In the genomic region with DNA sequence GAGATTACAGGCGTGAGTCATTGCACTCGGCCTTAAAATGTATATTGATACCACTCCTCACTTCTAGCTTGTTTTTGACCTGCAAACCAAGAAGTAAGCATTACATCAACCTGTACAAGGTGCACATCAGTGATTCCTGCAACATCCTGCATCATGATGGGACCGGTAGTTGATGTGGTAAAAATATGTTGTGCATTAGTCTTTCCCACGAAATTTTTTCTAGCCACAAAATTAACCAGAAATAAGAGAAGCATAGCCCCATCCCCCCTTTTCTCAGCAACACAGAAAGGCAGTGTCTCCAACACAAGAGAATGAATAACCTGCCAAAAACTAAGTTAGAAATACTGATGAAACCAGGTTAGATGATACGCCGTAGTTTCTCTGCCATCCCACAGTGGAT, we compare ENCODE assay signal across 23 cellular contexts. TPM values are rescaled to one million over a fixed set of nuclear protein-coding genes. Genes with fewer than 3 reads are reported as not detected.
DNase-seq lines count a peak whose midpoint lies in the region; ATAC-seq and TF ChIP-seq lines count a peak whose summit lies in the region.
"Had no signal": no experiment of that assay in that cellular context is flagged by ENCODE, and none has a peak within 500 bp of the region (broad histone marks: within the 10 kb centered on the region; RNA-seq: fewer than 3 reads in every experiment).

No MANE protein-coding gene starts in this region.

- TF ChIP-seq POLR2A in spleen (IDR thresholded peaks at IDR 0.05), result no peak

- H3K27me3 ChIP-seq in spleen (replicated peaks in 1 of 7), result no peaks in the 10 kb centered on the region
- H3K27me3 ChIP-seq: Peyer's patch, SJSA1 had no signal

- H3K4me1 Mint-ChIP-seq in activated naive CD4-positive, alpha-beta T cell treated with anti-CD3 and anti-CD28 coated beads for 36 hours (ENCODE audit: low read depth), result peaks cover 50% of the 10 kb centered on the region
- peaks cover 25% of the 10 kb centered on the region for H3K4me1 Mint-ChIP-seq in activated T-helper 17 cell treated with anti-CD3 and anti-CD28 coated beads, Interleukin-2, amount 50 U/mL, for 72 hours

- peak; percentile 16 for ATAC-seq in activated T-helper 17 cell treated with anti-CD3 and anti-CD28 coated beads, Interleukin-2, amount 50 U/mL, for 72 hours (replicated peaks)
- ATAC-seq in stimulated activated naive CD8-positive, alpha-beta T cell treated with anti-CD3 and anti-CD28 coated beads, Interleukin-15, Interleukin-2, amounts not matched to agents 100 U/mL and 50 U/mL, for 24 hours, result no peak
- ATAC-seq: naive thymus-derived CD8-positive, alpha-beta T cell had no signal

- H3K9me3 Mint-ChIP-seq in activated naive CD4-positive, alpha-beta T cell treated with anti-CD3 and anti-CD28 coated beads for 36 hours, result peaks cover 5% of the 10 kb centered on the region
- H3K9me3 Mint-ChIP-seq in activated T-helper 17 cell treated with anti-CD3 and anti-CD28 coated beads, Interleukin-2, amount 50 U/mL, for 72 hours, result no peaks in the 10 kb centered on the region

- intact Hi-C loops in activated naive CD4-positive, alpha-beta T cell treated with anti-CD3 and anti-CD28 coated beads for 36 hours (cut with micrococcal nuclease), result no loop called here
- intact Hi-C loops in spleen (cut with DNase I; ENCODE audit: low total_unique reads), result no loop called here

- H3K9me3 ChIP-seq in spleen, result no peaks in the 10 kb centered on the region
- H3K9me3 ChIP-seq: Peyer's patch, SJSA1 had no signal

- H3K36me3 Mint-ChIP-seq in activated naive CD4-positive, alpha-beta T cell treated with anti-CD3 and anti-CD28 coated beads for 36 hours (ENCODE audit: low read depth), result peaks cover 5% of the 10 kb centered on the region
- no peaks in the 10 kb centered on the region for H3K36me3 Mint-ChIP-seq in activated T-helper 17 cell treated with anti-CD3 and anti-CD28 coated beads, Interleukin-2, amount 50 U/mL, for 72 hours (ENCODE audit: low read depth)
- H3K36me3 Mint-ChIP-seq: naive thymus-derived CD8-positive, alpha-beta T cell had no signal

- H3K4me3 Mint-ChIP-seq in activated naive CD4-positive, alpha-beta T cell treated with anti-CD3 and anti-CD28 coated beads for 36 hours, result no peak overlapping the region
- H3K4me3 Mint-ChIP-seq in activated T-helper 17 cell treated with anti-CD3 and anti-CD28 coated beads, Interleukin-2, amount 50 U/mL, for 72 hours, result peak overlapping the region; percentile 28
- H3K4me3 Mint-ChIP-seq: HFFc6 had no signal

- 56 to 78% (median 67%) methylated on average over 6 of the region's 6 CpGs for WGBS in spleen, 5 donors

- peak overlapping the region in 6 of 8 donors; percentile 38 to 85 (median 66) for H3K27ac ChIP-seq in spleen
- H3K27ac ChIP-seq: C4-2B, KMS-11, Peyer's patch, SJSA1, VCaP had no signal

- peak overlapping the region; percentile 25 for H3K27ac Mint-ChIP-seq in activated naive CD4-positive, alpha-beta T cell treated with anti-CD3 and anti-CD28 coated beads for 36 hours
- H3K27ac Mint-ChIP-seq in activated T-helper 17 cell treated with anti-CD3 and anti-CD28 coated beads, Interleukin-2, amount 50 U/mL, for 72 hours, result peak overlapping the region; percentile 17
- H3K27ac Mint-ChIP-seq: HFFc6 had no signal

- no peaks in the 10 kb centered on the region for H3K36me3 ChIP-seq in spleen
- H3K36me3 ChIP-seq: Peyer's patch, SJSA1 had no signal

- peaks cover 3% of the 10 kb centered on the region for H3K27me3 Mint-ChIP-seq in activated naive CD4-positive, alpha-beta T cell treated with anti-CD3 and anti-CD28 coated beads for 36 hours (ENCODE audit: low read depth)
- H3K27me3 Mint-ChIP-seq in activated T-helper 17 cell treated with anti-CD3 and anti-CD28 coated beads, Interleukin-2, amount 50 U/mL, for 72 hours, result no peaks in the 10 kb centered on the region
- H3K27me3 Mint-ChIP-seq: naive thymus-derived CD8-positive, alpha-beta T cell had no signal

- no peak for DNase-seq in activated naive CD4-positive, alpha-beta T cell treated with anti-CD3 and anti-CD28 coated beads for 36 hours
- DNase-seq in activated naive CD4-positive, alpha-beta T cell (lab: John Stamatoyannopoulos, UW), result no peak
- DNase-seq in ELR (ENCODE audit: low read depth) (peak; percentile 8), spleen (no peak)
- no peak for DNase-seq in effector CD8-positive, alpha-beta T cell (lab: John Stamatoyannopoulos, UW)
- DNase-seq in stimulated activated naive CD8-positive, alpha-beta T cell treated with anti-CD3 and anti-CD28 coated beads, Interleukin-15, Interleukin-2, amounts not matched to agents 100 U/mL and 50 U/mL, for 24 hours, result no peak
- DNase-seq: activated CD4-positive, alpha-beta T cell treated with anti-CD3 and anti-CD28 coated beads, Interleukin-2, amount 50 U/mL, for 48 hours; activated effector memory CD4-positive, alpha-beta T cell treated with Interleukin-2 at 50 U/mL for 16 hours; caudate nucleus; dermis blood vessel endothelial cell; DMS 273 treated with DMSO at 0.1 percent for 48 hours; HFFc6; MV-4-11; naive thymus-derived CD8-positive, alpha-beta T cell; NCI-H524; Peyer's patch; retina had no signal

- no peak for TF ChIP-seq CTCF in spleen (IDR thresholded peaks at IDR 0.05 in 8 of 11, conservative IDR thresholded peaks at IDR 0.05 in 3 of 11)

- H3K4me1 ChIP-seq in spleen, result peaks cover 0 to 55% (median 4%) of the 10 kb centered on the region in 6 donors
- H3K4me1 ChIP-seq: Peyer's patch had no signal

- CTCF ChIA-PET in activated naive CD4-positive, alpha-beta T cell treated with anti-CD3 and anti-CD28 coated beads for 36 hours (lab: Charles Lee), result interaction anchor here (1.1 kb wide), 1 partner anchor 78 kb away, joined by 4 read pairs; no protein-coding TSS in a partner anchor

- peak overlapping the region in 1 of 8 donors; percentile 35 for H3K4me3 ChIP-seq in spleen
- H3K4me3 ChIP-seq: Peyer's patch, SJSA1, smooth muscle cell had no signal

RNA-seq across cellular contexts. Expression of a gene that starts 21.1 kb away (rescaled TPM):
- 100 to 1,000 TPM; 112 to 117 TPM for total RNA-seq in activated naive CD4-positive, alpha-beta T cell treated with anti-CD3 and anti-CD28 coated beads for 36 hours
- total RNA-seq in activated T-helper 17 cell treated with anti-CD3 and anti-CD28 coated beads, Interleukin-2, amount 50 U/mL, for 72 hours, result 10 to 100 TPM; 59.6 to 99.8 TPM
- 10 to 100 TPM; 18.4 to 41.4 (median 31.7) TPM for total RNA-seq in spleen
- polyA plus RNA-seq in spleen, result 10 to 100 TPM; 37.9 to 79.0 (median 41.4) TPM

RNA-seq across cellular contexts. Expression of a gene that starts 24.1 kb away (rescaled TPM):
- total RNA-seq in activated naive CD4-positive, alpha-beta T cell treated with anti-CD3 and anti-CD28 coated beads for 36 hours, result 100 to 1,000 TPM; 162 to 170 TPM
- 100 to 1,000 TPM; 163 to 216 TPM for total RNA-seq in activated T-helper 17 cell treated with anti-CD3 and anti-CD28 coated beads, Interleukin-2, amount 50 U/mL, for 72 hours
- 100 to 1,000 TPM in 6 of 7 donors, 10 to 100 TPM in 1; 78.0 to 319 (median 215) TPM for total RNA-seq in spleen
- 10 to 100 TPM; 39.3 to 55.5 (median 48.9) TPM for polyA plus RNA-seq in spleen
